17 cellular contexts compared by ENCODE assay signal in the genomic region with DNA sequence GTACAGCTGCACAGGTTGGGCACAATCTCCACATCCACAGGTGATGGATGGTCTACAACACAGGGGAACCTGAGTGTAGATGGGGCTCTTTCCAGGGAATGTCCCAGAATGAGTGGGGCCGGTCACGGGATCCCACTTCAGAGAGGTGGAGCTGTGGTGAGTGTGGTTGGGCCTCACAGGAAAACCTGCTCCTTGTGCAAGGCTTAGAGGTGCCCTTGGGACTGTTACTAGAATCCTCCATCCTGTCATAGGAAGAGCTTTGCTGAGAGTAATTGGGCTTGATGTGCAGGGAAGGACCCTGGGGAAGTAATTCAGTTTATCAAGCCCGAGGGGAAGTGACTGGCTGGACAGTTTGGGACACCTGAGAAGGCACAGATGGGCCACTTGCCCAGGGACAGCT.
DNase-seq lines count a peak whose midpoint lies in the region; ATAC-seq and TF ChIP-seq lines count a peak whose summit lies in the region.
"Had no signal": no experiment of that assay in that cellular context is flagged by ENCODE, and none has a peak within 500 bp of the region (broad histone marks: within the 10 kb centered on the region; RNA-seq: fewer than 3 reads in every experiment).

No MANE protein-coding gene starts in this region.

- peak overlapping the region; percentile 75 for H3K4me2 ChIP-seq in BLaER1
- peak overlapping the region in 9 of 11 experiments; percentile 4 to 77 (median 70); a peak in 17 of 22 replicates for H3K4me2 ChIP-seq in BLaER1 treated with 17β-estradiol and CSF1 and Interleukin-3, amounts not matched to agents 10 nM and 100 nM

- H3K4me3 ChIP-seq in BLaER1 = no peak overlapping the region
- no peak overlapping the region for H3K4me3 ChIP-seq in BLaER1 treated with 17β-estradiol and CSF1 and Interleukin-3, amounts not matched to agents 10 nM and 100 nM
- no peak overlapping the region for H3K4me3 ChIP-seq in esophagus muscularis mucosa
- H3K4me3 ChIP-seq in lung = no peak overlapping the region
- H3K4me3 ChIP-seq: GM23248 had no signal

- 87% methylated on average over 3 of the region's 3 CpGs for WGBS in esophagus muscularis mucosa
- 70 to 80% methylated on average over 3 of the region's 3 CpGs for WGBS in lung, 2 donors

- no peaks in the 10 kb centered on the region for H3K36me3 ChIP-seq in BLaER1
- H3K36me3 ChIP-seq in BLaER1 treated with 17β-estradiol and CSF1 and Interleukin-3, amounts not matched to agents 10 nM and 100 nM = no peaks in the 10 kb centered on the region
- H3K36me3 ChIP-seq in esophagus muscularis mucosa = no peaks in the 10 kb centered on the region
- no peaks in the 10 kb centered on the region for H3K36me3 ChIP-seq in lung (ENCODE audit: control insufficient read depth in 2 of 2, insufficient read depth in 2 of 2, low read length in 2 of 2)

- H3K4me1 ChIP-seq in BLaER1 (peaks cover 22% of the 10 kb centered on the region), esophagus muscularis mucosa (peaks cover 0 to 8% (median 4%) of the 10 kb centered on the region in 4 donors), lung (ENCODE audit: control insufficient read depth in 2 of 2, insufficient read depth in 2 of 2, low read length in 2 of 2) (no peaks in the 10 kb centered on the region)
- H3K4me1 ChIP-seq in BLaER1 treated with 17β-estradiol and CSF1 and Interleukin-3, amounts not matched to agents 10 nM and 100 nM = peaks cover 1 to 26% (median 16%) of the 10 kb centered on the region in 10 experiments; a peak in 19 of 20 replicates

- H3K9ac ChIP-seq in BLaER1 = peak overlapping the region; percentile 32
- no peak overlapping the region; a peak in 1 of 22 replicates for H3K9ac ChIP-seq in BLaER1 treated with 17β-estradiol and CSF1 and Interleukin-3, amounts not matched to agents 10 nM and 100 nM
- H3K9ac ChIP-seq: GM23248 had no signal

- H3K27me3 ChIP-seq in BLaER1 (no peaks in the 10 kb centered on the region), esophagus muscularis mucosa (peaks cover 0 to 20% (median 2%) of the 10 kb centered on the region in 4 donors), lung (ENCODE audit: control insufficient read depth, insufficient read depth) (no peaks in the 10 kb centered on the region)
- no peaks in the 10 kb centered on the region for H3K27me3 ChIP-seq in BLaER1 treated with 17β-estradiol and CSF1 and Interleukin-3, amounts not matched to agents 10 nM and 100 nM

- peak; percentile 91 for DNase-seq in esophagus muscularis mucosa (ENCODE audit: extremely low spot score)
- DNase-seq in lung (ENCODE audit: low spot score) = peak; percentile 23
- no peak for DNase-seq in NCI-H82 treated with DMSO at 0.1 percent for 48 hours (lab: John Stamatoyannopoulos, UW; ENCODE audit: unreplicated experiment)
- no peak for DNase-seq in NCI-H2196 treated with DMSO at 0.1 percent for 48 hours (lab: John Stamatoyannopoulos, UW; ENCODE audit: unreplicated experiment)
- DNase-seq: C1 segment of cervical spinal cord; Calu3; CD4-positive, alpha-beta memory T cell; COR-L47; DMS53; DMS79 treated with DMSO at 0.1 percent for 48 hours; GF-D8; GM23248; H7; HCEC 1CT had no signal

- intact Hi-C loops in esophagus muscularis mucosa (cut with DNase I) = loop anchor here (10.0 kb wide), 1 partner anchor 516 kb away; no protein-coding TSS in a partner anchor

- TF ChIP-seq CTCF in esophagus muscularis mucosa (IDR thresholded peaks at IDR 0.05) = no peak
- TF ChIP-seq CTCF in lung (IDR thresholded peaks at IDR 0.05; ENCODE audit: control extremely low read depth, extremely low read depth) = no peak

- H4K20me1 ChIP-seq in BLaER1 = no peaks in the 10 kb centered on the region
- H4K20me1 ChIP-seq in BLaER1 treated with 17β-estradiol and CSF1 and Interleukin-3, amounts not matched to agents 10 nM and 100 nM = no peaks in the 10 kb centered on the region

- no peak for TF ChIP-seq POLR2A in esophagus muscularis mucosa (IDR thresholded peaks at IDR 0.05; ENCODE audit: low read depth)

- TF ChIP-seq EP300 in esophagus muscularis mucosa (IDR thresholded peaks at IDR 0.05) = no peak

- no peaks in the 10 kb centered on the region for H3K9me3 ChIP-seq in BLaER1
- H3K9me3 ChIP-seq in BLaER1 treated with 17β-estradiol and CSF1 and Interleukin-3, amounts not matched to agents 10 nM and 100 nM (replicated peaks in 1 of 11) = no peaks in the 10 kb centered on the region
- H3K9me3 ChIP-seq in esophagus muscularis mucosa = no peaks in the 10 kb centered on the region
- peaks cover 0 to 2% of the 10 kb centered on the region in 2 donors for H3K9me3 ChIP-seq in lung (ENCODE audit: control insufficient read depth in 2 of 2, insufficient read depth in 1 of 2, low read length in 1 of 2)

- H3K27ac ChIP-seq in BLaER1 = peak overlapping the region; percentile 8; the same call in 1 of the 2 replicates
- H3K27ac ChIP-seq in BLaER1 treated with 17β-estradiol and CSF1 and Interleukin-3, amounts not matched to agents 10 nM and 100 nM = no peak overlapping the region
- no peak overlapping the region for H3K27ac ChIP-seq in esophagus muscularis mucosa (replicated peaks in 1 of 4)
- no peak overlapping the region for H3K27ac ChIP-seq in lung (ENCODE audit: low read depth in 1 of 2, low read length in 1 of 2)
- H3K27ac ChIP-seq: GM23248 had no signal

- ATAC-seq in lung (ENCODE audit: insufficient read depth, low FRiP score) (no peak), HG03025 (IDR thresholded peaks at IDR 0.05; ENCODE audit: low FRiP score, unreplicated experiment) (no peak)

Comparison
In these comparisons a context has a peak if more than half of its experiments do, and no peak if none do; other contexts are left out.
1. DNase-seq: peak in esophagus muscularis mucosa (single experiment) and lung (single experiment); none in NCI-H82 treated with DMSO at 0.1 percent for 48 hours (single experiment) and NCI-H2196 treated with DMSO at 0.1 percent for 48 hours (single experiment).